In genomic region chr13:82356667-82357066, GRCh38 we compare ENCODE assay signal across 11 cellular contexts.
DNase-seq lines count a peak whose midpoint lies in the region; ATAC-seq and TF ChIP-seq lines count a peak whose summit lies in the region.
"Had no signal": no experiment of that assay in that cellular context is flagged by ENCODE, and none has a peak within 500 bp of the region (broad histone marks: within the 10 kb centered on the region; RNA-seq: fewer than 3 reads in every experiment).

No MANE protein-coding gene starts in this region.

- no peak overlapping the region for H3K4me3 ChIP-seq in adipocyte (ENCODE audit: low read length)
- H3K4me3 ChIP-seq in thyroid gland (replicated peaks in 1 of 3) = no peak overlapping the region

- no peaks in the 10 kb centered on the region for H3K9me3 ChIP-seq in adipocyte (ENCODE audit: control insufficient read depth, low read length)
- peaks cover 3% of the 10 kb centered on the region for H3K9me3 ChIP-seq in thyroid gland

- H3K4me1 ChIP-seq in adipocyte (ENCODE audit: control insufficient read depth, insufficient read depth, low read length) = peaks cover 3% of the 10 kb centered on the region
- no peaks in the 10 kb centered on the region for H3K4me1 ChIP-seq in thyroid gland

- no peaks in the 10 kb centered on the region for H3K36me3 ChIP-seq in adipocyte (ENCODE audit: control insufficient read depth, insufficient read depth, low read length, severe bottlenecking)
- H3K36me3 ChIP-seq in thyroid gland = no peaks in the 10 kb centered on the region

- 42 to 58% methylated on average over 3 of the region's 3 CpGs for WGBS in thyroid gland, 2 donors

- no peak overlapping the region for H3K27ac ChIP-seq in thyroid gland

- TF ChIP-seq POLR2A in thyroid gland (IDR thresholded peaks at IDR 0.05) = no peak

- intact Hi-C loops in thyroid gland (cut with DNase I) = no loop called here

- H3K9ac ChIP-seq in adipocyte (ENCODE audit: low read length) = peak overlapping the region; percentile 33

- DNase-seq in EH (ENCODE audit: low read depth) (peak; percentile 24), Kasumi-1 (lab: John Stamatoyannopoulos, UW) (peak; percentile 2 to 24), adipocyte (ENCODE audit: low read depth) (peak; percentile 45), myocyte (ENCODE audit: low read depth) (peak; percentile 36), RPMI8226 (no peak), thyroid gland (no peak)
- DNase-seq: activated T-cell treated with anti-CD3 and anti-CD28 coated beads, Interleukin-2, amount 50 U/mL, for 1 hour; DMS79 treated with DMSO at 0.1 percent for 48 hours; immature natural killer cell had no signal

- TF ChIP-seq CTCF in thyroid gland (IDR thresholded peaks at IDR 0.05) = no peak

- H3K27me3 ChIP-seq in adipocyte (replicated peaks; ENCODE audit: control insufficient read depth, insufficient read depth, low read length) (no peaks in the 10 kb centered on the region), thyroid gland (no peaks in the 10 kb centered on the region)

- no peak for ATAC-seq in HG03520 (IDR thresholded peaks at IDR 0.05; ENCODE audit: unreplicated experiment)
- ATAC-seq: natural killer cell treated with Interleukin-12 subunit alpha and Interleukin-12 subunit beta and Interleukin-15 and Interleukin-18, amount 100 ng/mL, for 72 hours had no signal

Comparison
In these comparisons a context has a peak if more than half of its experiments do, and no peak if none do; other contexts are left out.
1. DNase-seq: peak in EH (single experiment), Kasumi-1 (2 of 2), adipocyte (single experiment) and myocyte (single experiment); none in RPMI8226 (single experiment) and thyroid gland (0 of 2).